ENCODE assay signal across 22 cellular contexts in the genomic region with DNA sequence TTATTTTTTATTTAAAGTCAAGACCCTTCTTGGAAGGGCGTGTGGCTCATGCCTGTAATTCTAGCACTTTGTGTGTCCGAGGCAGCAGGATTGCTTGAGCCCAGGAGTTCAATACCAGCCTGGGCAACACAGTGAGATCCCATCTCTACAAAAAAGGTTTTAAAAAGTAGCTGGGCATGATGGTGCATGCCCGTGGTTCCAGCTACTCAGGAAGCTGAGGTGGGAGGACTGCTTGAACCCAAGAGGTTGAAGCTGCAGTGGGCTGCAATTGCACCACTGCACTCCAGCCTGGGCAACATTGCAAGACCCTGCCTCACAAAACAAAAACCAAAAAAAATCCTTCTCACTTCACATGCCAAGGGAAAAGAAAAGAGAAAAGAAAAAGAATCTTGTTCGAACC. TPM values are rescaled to one million over a fixed set of nuclear protein-coding genes. Genes with fewer than 3 reads are reported as not detected.
A peak's percentile ranks its signal among the peaks of the same experiment; 100 is the strongest.
DNase-seq lines count a peak whose midpoint lies in the region; ATAC-seq and TF ChIP-seq lines count a peak whose summit lies in the region.
"Had no signal": no experiment of that assay in that cellular context is flagged by ENCODE, and none has a peak within 500 bp of the region (broad histone marks: within the 10 kb centered on the region; RNA-seq: fewer than 3 reads in every experiment).

No MANE protein-coding gene starts in this region.

- H4K8ac ChIP-seq in trophoblast cell (ENCODE audit: low read depth, low read length): no peak overlapping the region

- no peak for ATAC-seq in WTC11
- ATAC-seq: A549; CD8-positive, alpha-beta T cell; HCT116 had no signal

- H3K23ac ChIP-seq in trophoblast cell (ENCODE audit: low read length): no peak overlapping the region

- H2AFZ ChIP-seq in trophoblast cell (ENCODE audit: insufficient read depth, low read length, poor library complexity): no peak overlapping the region

- H3K4ac ChIP-seq in trophoblast cell (ENCODE audit: low read depth, low read length): no peak overlapping the region

- H3K4me2 ChIP-seq in trophoblast cell (ENCODE audit: low read length): no peak overlapping the region
- H3K4me2 ChIP-seq: A549, BLaER1 had no signal

- H3K27me3 Mint-ChIP-seq in MCF 10A (ENCODE audit: insufficient read depth, unreplicated experiment) (no peaks in the 10 kb centered on the region), WTC11 (ENCODE audit: low read depth) (no peaks in the 10 kb centered on the region), endodermal cell (ENCODE audit: insufficient read depth) (no peaks in the 10 kb centered on the region), nephron progenitor cell (ENCODE audit: low read depth, poor library complexity) (no peaks in the 10 kb centered on the region)

- BruUV-seq in MCF 10A (replicated peaks; lab: Mats Ljungman, UMichigan): no TSS peak

- no peak overlapping the region for H3K14ac ChIP-seq in trophoblast cell (ENCODE audit: low read length)

- H2BK12ac ChIP-seq in trophoblast cell (ENCODE audit: low read length): no peak overlapping the region

- H3K4me3 ChIP-seq in breast epithelium: no peak overlapping the region
- no peak overlapping the region for H3K4me3 ChIP-seq in endodermal cell (ENCODE audit: low read length)
- no peak overlapping the region for H3K4me3 ChIP-seq in trophoblast cell (ENCODE audit: low read depth, low read length)
- H3K4me3 ChIP-seq: A549, BLaER1 had no signal

- H2BK120ac ChIP-seq in trophoblast cell (ENCODE audit: insufficient read depth, low read length, poor library complexity): no peak overlapping the region

- H3K79me2 ChIP-seq in trophoblast cell (ENCODE audit: control insufficient read depth, insufficient read depth, low read length, poor library complexity): peaks cover 16% of the 10 kb centered on the region

- H4K91ac ChIP-seq in trophoblast cell (ENCODE audit: low read depth, low read length): no peak overlapping the region

- H2BK5ac ChIP-seq in trophoblast cell (ENCODE audit: low read depth, low read length, poor library complexity): no peak overlapping the region

- no peak overlapping the region for H2AK5ac ChIP-seq in trophoblast cell (ENCODE audit: low read length)

- H3K9me3 Mint-ChIP-seq in MCF 10A (ENCODE audit: unreplicated experiment) (no peaks in the 10 kb centered on the region), WTC11 (no peaks in the 10 kb centered on the region), endodermal cell (no peaks in the 10 kb centered on the region), nephron progenitor cell (no peaks in the 10 kb centered on the region)
- H3K9me3 Mint-ChIP-seq: CD8-positive, alpha-beta T cell had no signal

- no peak for DNase-seq in MCF 10A (ENCODE audit: unreplicated experiment)
- no peak for DNase-seq in breast epithelium (ENCODE audit: low spot score in 2 of 2)
- no peak for DNase-seq in WTC11 (ENCODE audit: low spot score)
- no peak for DNase-seq in endodermal cell
- DNase-seq in trophoblast cell: no peak
- DNase-seq in nephron progenitor cell: no peak
- no peak for DNase-seq in AG20443 (ENCODE audit: low spot score)
- no peak for DNase-seq in NCI-H187 (lab: John Stamatoyannopoulos, UW)
- DNase-seq: Calu3; CD8-positive, alpha-beta T cell; DMS79 treated with DMSO at 0.1 percent for 48 hours; GF-D8; GOT3; H7; IMR-90 had no signal

- H3K79me1 ChIP-seq in trophoblast cell (ENCODE audit: low read length): peaks cover 24% of the 10 kb centered on the region

- H4K12ac ChIP-seq in trophoblast cell (ENCODE audit: low read depth, low read length): no peak overlapping the region

- H3K9ac ChIP-seq in endodermal cell (ENCODE audit: extremely low read depth, low read length, poor library complexity, severe bottlenecking) (no peak overlapping the region), trophoblast cell (ENCODE audit: low read length) (no peak overlapping the region)
- H3K9ac ChIP-seq: BLaER1 had no signal

- H3K36me3 ChIP-seq in breast epithelium: no peaks in the 10 kb centered on the region
- H3K36me3 ChIP-seq in endodermal cell (ENCODE audit: control insufficient read depth, insufficient read depth, low read length): peaks cover 7% of the 10 kb centered on the region
- peaks cover 6 to 21% of the 10 kb centered on the region in 2 experiments for H3K36me3 ChIP-seq in trophoblast cell (ENCODE audit: control insufficient read depth in 1 of 2, insufficient read depth in 2 of 2, low read length in 2 of 2)

- H3K4me1 ChIP-seq in breast epithelium (peaks cover 2 to 12% of the 10 kb centered on the region in 2 donors), endodermal cell (ENCODE audit: control insufficient read depth, insufficient read depth, low read length) (peaks cover 11% of the 10 kb centered on the region), trophoblast cell (ENCODE audit: control insufficient read depth in 1 of 2, insufficient read depth in 2 of 2, low read length in 2 of 2) (peaks cover 21 to 23% of the 10 kb centered on the region in 2 experiments)

- H3K36me3 Mint-ChIP-seq in MCF 10A (ENCODE audit: insufficient read depth, unreplicated experiment) (peaks cover 61% of the 10 kb centered on the region), WTC11 (no peaks in the 10 kb centered on the region), endodermal cell (ENCODE audit: low read depth) (peaks cover 3% of the 10 kb centered on the region), nephron progenitor cell (ENCODE audit: low read depth) (peaks cover 27% of the 10 kb centered on the region)

- no peaks in the 10 kb centered on the region for H3K27me3 ChIP-seq in breast epithelium
- no peaks in the 10 kb centered on the region for H3K27me3 ChIP-seq in endodermal cell (ENCODE audit: control insufficient read depth, insufficient read depth, low read length, poor library complexity, severe bottlenecking)
- H3K27me3 ChIP-seq in trophoblast cell (ENCODE audit: insufficient read depth, low read length): no peaks in the 10 kb centered on the region
- H3K27me3 ChIP-seq: BLaER1 had no signal

- TF ChIP-seq POLR2A in breast epithelium (IDR thresholded peaks at IDR 0.05): no peak

- TF ChIP-seq CTCF in MCF 10A (IDR thresholded peaks at IDR 0.05; ENCODE audit: unreplicated experiment) (no peak), breast epithelium (IDR thresholded peaks at IDR 0.05) (no peak), WTC11 (IDR thresholded peaks at IDR 0.05) (no peak), endodermal cell (conservative IDR thresholded peaks at IDR 0.05) (no peak), nephron progenitor cell (IDR thresholded peaks at IDR 0.05) (no peak)

- peak overlapping the region; percentile 1 for H3K18ac ChIP-seq in trophoblast cell (ENCODE audit: low read length)

- 93 to 100% methylated on average over 2 to 4 of the region's 4 CpGs for WGBS in endodermal cell (ENCODE audit: insufficient coverage in 1 of 2, insufficient read length in 1 of 2), 2 experiments
- no CpG with 5 or more reads among the region's 4 CpGs for WGBS in trophoblast cell (ENCODE audit: extremely low coverage, insufficient coverage, insufficient read length)

- no peak overlapping the region for H3K27ac ChIP-seq in breast epithelium
- H3K27ac ChIP-seq in endodermal cell (ENCODE audit: low read depth, low read length): no peak overlapping the region
- no peak overlapping the region for H3K27ac ChIP-seq in trophoblast cell (ENCODE audit: low read depth, low read length)
- H3K27ac ChIP-seq: 22Rv1, A549, BLaER1, HL-60 had no signal

- CTCF ChIA-PET in MCF 10A (lab: Yijun Ruan, JAX) (interaction anchor here (0.6 kb wide), 1 partner anchor 61 kb away, joined by 3 read pairs; a partner anchor contains a TSS), WTC11 (lab: Charles Lee) (no interaction called here)

- no peak overlapping the region for H3K4me3 Mint-ChIP-seq in MCF 10A (ENCODE audit: unreplicated experiment)
- H3K4me3 Mint-ChIP-seq in WTC11: no peak overlapping the region
- H3K4me3 Mint-ChIP-seq in endodermal cell: no peak overlapping the region
- no peak overlapping the region for H3K4me3 Mint-ChIP-seq in nephron progenitor cell
- H3K4me3 Mint-ChIP-seq: CD14-positive monocyte; CD8-positive, alpha-beta T cell had no signal

- POLR2A ChIA-PET in MCF 10A (lab: Yijun Ruan, JAX): interaction anchor here (0.8 to 5.6 kb wide), 7 partner anchors 13 to 72 kb away, joined by 3 to 94 read pairs (median 4); a partner anchor contains a TSS
- POLR2A ChIA-PET in WTC11 (lab: Charles Lee): no interaction called here

- H3K27ac Mint-ChIP-seq in MCF 10A (ENCODE audit: low read depth, unreplicated experiment) (peak overlapping the region; percentile 47), WTC11 (peak overlapping the region; percentile 66; the same call in 1 of the 2 replicates), endodermal cell (peak overlapping the region; percentile 64), nephron progenitor cell (no peak overlapping the region)
- H3K27ac Mint-ChIP-seq: CD8-positive, alpha-beta T cell had no signal

- intact Hi-C loops in MCF 10A (cut with micrococcal nuclease) (no loop called here), breast epithelium (cut with DNase I; ENCODE audit: low total_unique reads) (no loop called here)

- H3K4me1 Mint-ChIP-seq in MCF 10A (ENCODE audit: insufficient read depth, unreplicated experiment) (peaks cover 33% of the 10 kb centered on the region), WTC11 (peaks cover 42% of the 10 kb centered on the region), endodermal cell (peaks cover 27% of the 10 kb centered on the region), nephron progenitor cell (peaks cover 27% of the 10 kb centered on the region)

- H3K9me3 ChIP-seq in breast epithelium (no peaks in the 10 kb centered on the region), endodermal cell (ENCODE audit: control insufficient read depth, low read length) (no peaks in the 10 kb centered on the region), trophoblast cell (ENCODE audit: insufficient read depth, low read depth, low read length) (no peaks in the 10 kb centered on the region)
- H3K9me3 ChIP-seq: A549, BLaER1 had no signal

RNA-seq across cellular contexts. Expression of a gene that starts 29.6 kb away (rescaled TPM):
- 106 and 124 TPM in 2 replicates for total RNA-seq in MCF 10A (2022)
- total RNA-seq in breast epithelium: 10 to 100 TPM; 25.9 to 58.7 (median 42.0) TPM
- total RNA-seq in WTC11 (2021): 92.1 to 105 TPM (median 96.2 TPM) in 3 replicates
- 10 to 100 TPM; 75.0 to 79.7 TPM for total RNA-seq in endodermal cell
- 51.0 TPM for polyA plus RNA-seq in endodermal cell (2013, experiment 1 of 2)
- polyA plus RNA-seq in endodermal cell (2013, experiment 2 of 2): 46.8 TPM
- polyA plus RNA-seq in trophoblast cell (2013): 54.5 and 55.2 TPM in 2 replicates

RNA-seq across cellular contexts. Expression of a gene that starts 36.6 kb away (rescaled TPM):
- total RNA-seq in MCF 10A (2022) (3.6 and 4.3 TPM in 2 replicates), breast epithelium (10 to 100 TPM in 1 of 3 donors, 1 to 10 TPM in 1, not detected in 1; 3.9 to 10.5 TPM), WTC11 (2021) (8.2 to 8.7 TPM (median 8.7 TPM) in 3 replicates), endodermal cell (1 to 10 TPM in 1 of 2 donors, under 1 TPM in 1; 0.82 to 4.8 TPM)
- 1.00 TPM for polyA plus RNA-seq in endodermal cell (2013, experiment 1 of 2)
- 0.62 TPM for polyA plus RNA-seq in endodermal cell (2013, experiment 2 of 2)
- polyA plus RNA-seq in trophoblast cell (2013): 0.47 and 0.49 TPM in 2 replicates

RNA-seq across cellular contexts. Expression of a gene that starts 40.2 kb away (rescaled TPM):
- total RNA-seq in MCF 10A (2022) (not detected in 2 replicates), breast epithelium (1 to 10 TPM in 1 of 3 donors, under 1 TPM in 2; 0.16 to 2.0 (median 0.73) TPM), WTC11 (2021) (0.64 to 0.78 TPM (median 0.70 TPM) in 3 replicates), endodermal cell (1 to 10 TPM in 1 of 2 donors, under 1 TPM in 1; 0.71 to 1.2 TPM)
- polyA plus RNA-seq in endodermal cell (2013, experiment 1 of 2): 0.46 TPM
- 0.33 TPM for polyA plus RNA-seq in endodermal cell (2013, experiment 2 of 2)
- 0.22 and 0.34 TPM in 2 replicates for polyA plus RNA-seq in trophoblast cell (2013)
- total RNA-seq: HT1080 had no signal

RNA-seq across cellular contexts. Expression of a gene that starts 55.8 kb away (rescaled TPM):
- total RNA-seq in MCF 10A (2022) (27.6 and 31.7 TPM in 2 replicates), breast epithelium (10 to 100 TPM; 17.1 to 40.6 (median 30.3) TPM), WTC11 (2021) (51.3 to 64.9 TPM (median 52.1 TPM) in 3 replicates), endodermal cell (10 to 100 TPM; 72.7 to 75.2 TPM)
- polyA plus RNA-seq in endodermal cell (2013, experiment 1 of 2): 32.9 TPM
- 35.4 TPM for polyA plus RNA-seq in endodermal cell (2013, experiment 2 of 2)
- 40.7 and 43.6 TPM in 2 replicates for polyA plus RNA-seq in trophoblast cell (2013)
